9 cellular contexts compared by ENCODE assay signal in the genomic region with DNA sequence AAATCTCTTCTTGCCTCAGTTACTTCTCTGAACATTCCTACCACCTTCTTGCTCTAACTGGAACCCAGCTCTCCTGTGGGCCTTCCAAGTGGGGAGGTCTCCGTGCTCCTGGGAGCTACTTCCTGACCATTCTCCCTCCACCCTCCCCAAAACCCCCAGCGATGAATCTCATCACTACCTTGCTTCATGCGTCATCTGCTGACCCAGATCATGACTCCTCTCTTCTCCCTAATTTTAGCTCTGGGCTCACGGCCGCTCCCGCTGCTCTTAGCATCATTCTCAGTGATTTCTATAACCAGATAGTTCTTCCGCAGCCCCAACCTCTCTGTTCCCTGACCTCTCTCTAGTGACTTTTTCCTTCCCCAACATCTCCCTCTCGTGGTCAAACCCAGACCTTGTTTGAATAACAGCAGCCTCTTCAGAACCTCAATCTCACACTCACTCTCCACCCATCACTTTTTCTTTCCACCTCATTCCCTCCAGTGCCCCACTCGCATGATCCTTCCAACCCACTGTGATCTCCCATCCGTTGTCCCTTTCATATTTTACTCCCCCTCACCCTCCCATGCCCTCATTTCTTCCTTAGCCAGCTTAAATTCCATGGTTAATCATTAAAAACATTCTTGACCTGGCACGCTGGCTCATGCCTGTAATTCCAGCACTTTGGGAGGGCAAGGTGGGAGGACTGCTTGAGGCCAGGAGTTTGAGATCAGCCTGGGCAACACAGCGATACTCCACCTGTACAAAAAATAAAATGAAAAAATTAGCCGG. TPM values are rescaled to one million over a fixed set of nuclear protein-coding genes. Genes with fewer than 3 reads are reported as not detected.
A peak's percentile ranks its signal among the peaks of the same experiment; 100 is the strongest.
DNase-seq lines count a peak whose midpoint lies in the region; ATAC-seq and TF ChIP-seq lines count a peak whose summit lies in the region.
"Had no signal": no experiment of that assay in that cellular context is flagged by ENCODE, and none has a peak within 500 bp of the region (broad histone marks: within the 10 kb centered on the region; RNA-seq: fewer than 3 reads in every experiment).

No MANE protein-coding gene starts in this region.

- no peaks in the 10 kb centered on the region for H3K9me2 ChIP-seq in Loucy (replicated peaks; ENCODE audit: low read depth, low read length)

- H3K36me3 ChIP-seq in Loucy (ENCODE audit: insufficient read depth, low read length) (no peaks in the 10 kb centered on the region), transverse colon (no peaks in the 10 kb centered on the region)
- H3K36me3 ChIP-seq: neutrophil had no signal

- H2AFZ ChIP-seq in Loucy (ENCODE audit: low read length), result peak overlapping the region; percentile 57; the same call in 1 of the 2 replicates

- no peak overlapping the region for H3K4me2 ChIP-seq in Loucy (ENCODE audit: low read depth, low read length, poor library complexity, severe bottlenecking)

- intact Hi-C loops in transverse colon (cut with DNase I; ENCODE audit: low total_unique reads), result no loop called here

- no peak overlapping the region for H3K27ac ChIP-seq in transverse colon
- H3K27ac ChIP-seq: neutrophil had no signal

- H3K4me1 ChIP-seq in Loucy (ENCODE audit: insufficient read depth, low read length, poor library complexity, severe bottlenecking), result no peaks in the 10 kb centered on the region
- peaks cover 4 to 10% (median 8%) of the 10 kb centered on the region in 4 donors for H3K4me1 ChIP-seq in transverse colon

- H3K4me3 ChIP-seq in Loucy (ENCODE audit: low read length, poor library complexity, severe bottlenecking), result no peak overlapping the region
- no peak overlapping the region for H3K4me3 ChIP-seq in transverse colon

- no peaks in the 10 kb centered on the region for H4K20me1 ChIP-seq in Loucy (ENCODE audit: insufficient read depth, low read length, poor library complexity, severe bottlenecking)

- ATAC-seq in HG02798 (IDR thresholded peaks at IDR 0.05; ENCODE audit: poor library complexity, unreplicated experiment), result no peak

- in situ Hi-C loops in transverse colon (cut with MboI; ENCODE audit: low pct_ligation_motif_present in 1 of 4, low pct_unique_long_range_greater_than_20kb in 1 of 4, low sequenced_read_pairs in 3 of 4), result loop anchor here in 1 of 4 donors (25.0 kb wide), 1 partner anchor 540 kb away; a partner anchor contains a TSS

- H3F3A ChIP-seq in Loucy (ENCODE audit: low read depth), result no peaks in the 10 kb centered on the region

- 42 to 55% methylated on average over 13 of the region's 13 CpGs for WGBS in transverse colon (ENCODE audit: low coverage in 1 of 2), 2 donors

- DNase-seq in activated CD4-positive, alpha-beta T cell treated with anti-CD3 and anti-CD28 coated beads for 48 hours, result peak; percentile 42
- DNase-seq in activated CD4-positive, alpha-beta T cell treated with anti-CD3 and anti-CD28 coated beads for 1 hour, result no peak
- DNase-seq in SHP77 (lab: John Stamatoyannopoulos, UW) (peak; percentile 81 to 90), iPS-NIHi7 (ENCODE audit: extremely low spot score) (peak; percentile 61), transverse colon (peak; percentile 26)
- DNase-seq in activated T-cell treated with anti-CD3 and anti-CD28 coated beads, Interleukin-2, amount 50 U/mL, for 1 hour, result no peak

- TF ChIP-seq POLR2A in transverse colon (IDR thresholded peaks at IDR 0.05), result no peak

- H3K9me3 ChIP-seq in Loucy (ENCODE audit: insufficient read depth, low read depth, low read length) (no peaks in the 10 kb centered on the region), transverse colon (no peaks in the 10 kb centered on the region)
- H3K9me3 ChIP-seq: neutrophil had no signal

- TF ChIP-seq CTCF in Loucy (conservative IDR thresholded peaks at IDR 0.05; ENCODE audit: low read length), result peak; percentile 70
- peak; percentile 20 to 59 (median 39) for TF ChIP-seq CTCF in transverse colon (IDR thresholded peaks at IDR 0.05)

- H3K9ac ChIP-seq in Loucy (ENCODE audit: low read depth, low read length, poor library complexity, severe bottlenecking), result no peak overlapping the region

- H3K79me2 ChIP-seq in Loucy (ENCODE audit: insufficient read depth, low read length), result no peaks in the 10 kb centered on the region

- no peak for TF ChIP-seq EP300 in transverse colon (IDR thresholded peaks at IDR 0.05; ENCODE audit: low read depth)

- H3K27me3 ChIP-seq in Loucy (ENCODE audit: insufficient read depth, low read length, poor library complexity, severe bottlenecking) (no peaks in the 10 kb centered on the region), transverse colon (peaks cover 6% of the 10 kb centered on the region)

RNA-seq across cellular contexts. Expression of a gene that starts 21.8 kb away (rescaled TPM):
- 10 to 100 TPM; 23.7 to 42.6 (median 34.7) TPM for total RNA-seq in transverse colon

RNA-seq across cellular contexts. Expression of a gene that starts 22.0 kb away (rescaled TPM):
- 100 to 1,000 TPM in 1 of 4 donors, 10 to 100 TPM in 3; 21.4 to 186 (median 42.7) TPM for total RNA-seq in transverse colon

RNA-seq across cellular contexts. Expression of a gene that starts 23.0 kb away (rescaled TPM):
- total RNA-seq in transverse colon, result 1 to 10 TPM; 2.2 to 7.8 (median 2.4) TPM

RNA-seq across cellular contexts. Expression of a gene that starts 40.6 kb away (rescaled TPM):
- total RNA-seq in transverse colon, result not detected

RNA-seq across cellular contexts. Expression of a gene that starts 52.8 kb away (rescaled TPM):
- 10 to 100 TPM in 3 of 4 donors, 1 to 10 TPM in 1; 6.2 to 53.9 (median 29.4) TPM for total RNA-seq in transverse colon

Comparison
In these comparisons a context has a peak if more than half of its experiments do, and no peak if none do; other contexts are left out.
1. DNase-seq: peak in activated CD4-positive, alpha-beta T cell treated with anti-CD3 and anti-CD28 coated beads for 48 hours (single experiment), SHP77 (2 of 2), iPS-NIHi7 (single experiment) and transverse colon (single experiment); none in activated CD4-positive, alpha-beta T cell treated with anti-CD3 and anti-CD28 coated beads for 1 hour (single experiment) and activated T-cell treated with anti-CD3 and anti-CD28 coated beads, Interleukin-2, amount 50 U/mL, for 1 hour (single experiment).